15 cellular contexts compared by ENCODE assay signal in genomic region chr7:2810682-2811471, GRCh38. TPM values are rescaled to one million over a fixed set of nuclear protein-coding genes. Genes with fewer than 3 reads are reported as not detected.
A peak's percentile ranks its signal among the peaks of the same experiment; 100 is the strongest.
DNase-seq lines count a peak whose midpoint lies in the region; ATAC-seq and TF ChIP-seq lines count a peak whose summit lies in the region.
"Had no signal": no experiment of that assay in that cellular context is flagged by ENCODE, and none has a peak within 500 bp of the region (broad histone marks: within the 10 kb centered on the region; RNA-seq: fewer than 3 reads in every experiment).

No MANE protein-coding gene starts in this region.

- H3K79me2 ChIP-seq in fibroblast of lung (ENCODE audit: control insufficient read depth, insufficient read depth, low read length), result peaks cover 78% of the 10 kb centered on the region

- no peak overlapping the region for H3K4me3 ChIP-seq in fibroblast of lung (replicated peaks in 1 of 4; ENCODE audit: control extremely low read depth in 1 of 4, insufficient read depth in 1 of 4, low read depth in 3 of 4, low read length in 4 of 4)
- peak overlapping the region in 1 of 2 donors; percentile 13 for H3K4me3 ChIP-seq in uterus

- H3K27me3 Mint-ChIP-seq in activated T-cell treated with anti-CD3 and anti-CD28 coated beads, Interleukin-2, amount 50 U/mL, for 24 hours, result no peaks in the 10 kb centered on the region
- no peaks in the 10 kb centered on the region for H3K27me3 Mint-ChIP-seq in naive B cell
- H3K27me3 Mint-ChIP-seq: T-helper 17 cell had no signal

- H3K9me3 ChIP-seq in fibroblast of lung (ENCODE audit: control insufficient read depth, insufficient read depth, low read depth, low read length) (no peaks in the 10 kb centered on the region), uterus (no peaks in the 10 kb centered on the region)

- peak overlapping the region; percentile 82 for H3K27ac ChIP-seq in fibroblast of lung (ENCODE audit: insufficient read depth, low read length)
- peak overlapping the region; percentile 78 to 81 for H3K27ac ChIP-seq in uterus
- H3K27ac ChIP-seq: HL-60 had no signal

- H3K4me1 ChIP-seq in fibroblast of lung (ENCODE audit: control insufficient read depth, extremely low read depth, insufficient read depth, low read length) (peaks cover 16% of the 10 kb centered on the region), uterus (peaks cover 0 to 7% of the 10 kb centered on the region in 2 donors)

- peak overlapping the region; percentile 79 for H3K4me2 ChIP-seq in fibroblast of lung (ENCODE audit: extremely low read depth, insufficient read depth, low read length)

- H3K4me1 Mint-ChIP-seq in activated T-cell treated with anti-CD3 and anti-CD28 coated beads, Interleukin-2, amount 50 U/mL, for 24 hours (ENCODE audit: low read depth), result peaks cover 20% of the 10 kb centered on the region
- H3K4me1 Mint-ChIP-seq in naive B cell, result peaks cover 45 to 56% (median 54%) of the 10 kb centered on the region in 3 donors

- DNase-seq in activated T-cell treated with anti-CD3 and anti-CD28 coated beads, Interleukin-2, amount 50 U/mL, for 24 hours, result no peak
- DNase-seq in activated T-cell treated with anti-CD3 and anti-CD28 coated beads, Interleukin-2, amount 50 U/mL, for 48 hours, result no peak
- DNase-seq in fibroblast of lung (ENCODE audit: low read depth in 2 of 2) (no peak), naive B cell (no peak), uterus (no peak), H4 (ENCODE audit: low spot score) (no peak), NCI-H2081 (lab: John Stamatoyannopoulos, UW) (no peak)
- DNase-seq: 8988T; activated CD4-positive, alpha-beta T cell treated with anti-CD3 and anti-CD28 coated beads, Interleukin-2, amount 50 U/mL, for 1 hour; activated naive CD4-positive, alpha-beta T cell treated with anti-CD3 and anti-CD28 coated beads for 36 hours; central memory CD4-positive, alpha-beta T cell; T-helper 17 cell had no signal

- no peak for TF ChIP-seq POLR2A in uterus (IDR thresholded peaks at IDR 0.05)

- peaks cover 3% of the 10 kb centered on the region for H3K36me3 ChIP-seq in fibroblast of lung (ENCODE audit: control insufficient read depth, insufficient read depth, low read length)
- no peaks in the 10 kb centered on the region for H3K36me3 ChIP-seq in uterus

- H3K27ac Mint-ChIP-seq in activated T-cell treated with anti-CD3 and anti-CD28 coated beads, Interleukin-2, amount 50 U/mL, for 24 hours, result peak overlapping the region; percentile 6
- H3K27ac Mint-ChIP-seq in naive B cell, result peak overlapping the region; percentile 68 to 93 (median 74)
- H3K27ac Mint-ChIP-seq: activated naive CD4-positive, alpha-beta T cell treated with anti-CD3 and anti-CD28 coated beads for 36 hours; T-helper 17 cell had no signal

- H2AFZ ChIP-seq in fibroblast of lung (ENCODE audit: low read length), result no peak overlapping the region

- peak in 1 of 2 donors; percentile 46 for ATAC-seq in naive B cell (ENCODE audit: low read depth in 2 of 2)
- no peak for ATAC-seq in activated CD4-positive, CD25-positive, alpha-beta regulatory T cell treated with anti-CD3 and anti-CD28 coated beads, Interleukin-2, amount 50 U/mL, for 24 hours
- ATAC-seq: PC-3, T-helper 17 cell had no signal

- TF ChIP-seq CTCF in fibroblast of lung (conservative IDR thresholded peaks at IDR 0.05 in 1 of 2, IDR thresholded peaks at IDR 0.05 in 1 of 2; ENCODE audit: low read depth in 1 of 2, low read length in 2 of 2) (no peak), uterus (IDR thresholded peaks at IDR 0.05) (no peak)

- H3K9me3 Mint-ChIP-seq in activated T-cell treated with anti-CD3 and anti-CD28 coated beads, Interleukin-2, amount 50 U/mL, for 24 hours, result no peaks in the 10 kb centered on the region
- no peaks in the 10 kb centered on the region for H3K9me3 Mint-ChIP-seq in naive B cell
- H3K9me3 Mint-ChIP-seq: activated naive CD4-positive, alpha-beta T cell treated with anti-CD3 and anti-CD28 coated beads for 36 hours had no signal

- H3K27me3 ChIP-seq in fibroblast of lung (ENCODE audit: control insufficient read depth, insufficient read depth, low read length), result no peaks in the 10 kb centered on the region
- no peaks in the 10 kb centered on the region for H3K27me3 ChIP-seq in uterus

- intact Hi-C loops in uterus (cut with DNase I; ENCODE audit: low total_unique reads), result no loop called here

- no peak overlapping the region for H3K4me3 Mint-ChIP-seq in activated T-cell treated with anti-CD3 and anti-CD28 coated beads, Interleukin-2, amount 50 U/mL, for 24 hours
- peak overlapping the region in 4 of 8 donors; percentile 23 to 67 (median 36) for H3K4me3 Mint-ChIP-seq in naive B cell
- H3K4me3 Mint-ChIP-seq: activated naive CD4-positive, alpha-beta T cell treated with anti-CD3 and anti-CD28 coated beads for 36 hours; T-helper 17 cell had no signal

- H3K9ac ChIP-seq in fibroblast of lung (ENCODE audit: insufficient read depth, low read length), result no peak overlapping the region

- no peaks in the 10 kb centered on the region for H4K20me1 ChIP-seq in fibroblast of lung (ENCODE audit: control insufficient read depth, extremely low read depth, insufficient read depth, low read length)

- H3K36me3 Mint-ChIP-seq in activated T-cell treated with anti-CD3 and anti-CD28 coated beads, Interleukin-2, amount 50 U/mL, for 24 hours (ENCODE audit: low read depth), result no peaks in the 10 kb centered on the region
- peaks cover 7 to 13% of the 10 kb centered on the region in 2 donors for H3K36me3 Mint-ChIP-seq in naive B cell

RNA-seq across cellular contexts. Expression of gene GNA12, which starts 33.2 kb away (rescaled TPM):
- total RNA-seq in fibroblast of lung (23.1 and 36.2 TPM in 2 replicates), uterus (100 to 1,000 TPM in 1 of 4 donors, 10 to 100 TPM in 3; 20.5 to 109 (median 50.3) TPM)
- polyA plus RNA-seq in fibroblast of lung (119 and 137 TPM in 2 replicates), naive B cell (ENCODE audit: low read depth in 6 of 6) (10 to 100 TPM; 26.6 to 43.8 (median 34.8) TPM)
- polyA plus RNA-seq in fibroblast of lung (2012), result 87.8 and 89.1 TPM in 2 replicates
- 174 and 188 TPM in 2 replicates for polyA minus RNA-seq in fibroblast of lung (ENCODE audit: low replicate concordance)
- 14.4 and 24.4 TPM in 2 replicates for total RNA-seq in H4 (2014; rRNA removed; shearing (Covaris generic))
